32 cellular contexts compared by ENCODE assay signal in genomic region chr1:98292994-98293393, GRCh38.
"Had no signal": no experiment of that assay in that cellular context is flagged by ENCODE, and none has a peak within 500 bp of the region (broad histone marks: within the 10 kb centered on the region; RNA-seq: fewer than 3 reads in every experiment).

No MANE protein-coding gene starts in this region.

- H3K27me3 ChIP-seq: brain microvascular endothelial cell, MG63 had no signal

- H3K4me3 ChIP-seq: MG63 had no signal

- ATAC-seq: activated CD8-positive, alpha-beta T cell treated with anti-CD3 and anti-CD28 coated beads for 36 hours; activated T-cell treated with anti-CD3 and anti-CD28 coated beads, Interleukin-2, amount 50 U/mL, for 72 hours; activated T-helper 17 cell treated with anti-CD3 and anti-CD28 coated beads, Interleukin-2, amount 50 U/mL, for 72 hours had no signal

- DNase-seq: activated B cell treated with CpG ODN at 0.5 μM for 24 hours; activated CD4-positive, alpha-beta T cell treated with anti-CD3 and anti-CD28 coated beads for 4 hours; activated CD4-positive, CD25-positive, alpha-beta regulatory T cell treated with anti-CD3 and anti-CD28 coated beads, Interleukin-2, amount 50 U/mL, for 72 hours; activated CD8-positive, alpha-beta T cell treated with anti-CD3 and anti-CD28 coated beads for 36 hours; activated effector memory CD4-positive, alpha-beta T cell treated with anti-CD3 and anti-CD28 coated beads, Interleukin-2, amount 50 U/mL, for 16 hours; activated naive CD4-positive, alpha-beta T cell; activated naive CD4-positive, alpha-beta T cell treated with anti-CD3 and anti-CD28 coated beads, Interleukin-2, amount 50 U/mL, for 16 hours; activated naive CD8-positive, alpha-beta T cell treated with anti-CD3 and anti-CD28 coated beads for 36 hours; activated T-cell treated with anti-CD3 and anti-CD28 coated beads, Interleukin-2, amount 50 U/mL, for 1 hour; activated T-cell treated with anti-CD3 and anti-CD28 coated beads, Interleukin-2, amount 50 U/mL, for 72 hours; amniotic stem cell; aorta; brain microvascular endothelial cell; cerebellar nuclear complex; Kasumi-1; KG1; MG63; NCI-H1092; NCI-H1436 treated with DMSO at 0.1 percent for 48 hours; NCI-H1694 treated with DMSO at 0.1 percent for 48 hours; NCI-H2029; NCI-H510A; NCI-H526; NCI-H748 treated with DMSO at 0.1 percent for 48 hours; NK-92 treated with Interleukin-12 subunit alpha and Interleukin-12 subunit beta, amount 100 ng/mL, for 24 hours; Right ventricle myocardium superior; SW 1271; T-helper 1 cell; T-helper 2 cell; T-helper 9 cell had no signal

- H3K27ac ChIP-seq: brain microvascular endothelial cell, VCaP had no signal

- H3K36me3 ChIP-seq: brain microvascular endothelial cell, MG63 had no signal
